Comparison of ENCODE assay signal across 19 cellular contexts in genomic region chr1:19009126-19009881, GRCh38. TPM values are rescaled to one million over a fixed set of nuclear protein-coding genes. Genes with fewer than 3 reads are reported as not detected.
DNase-seq lines count a peak whose midpoint lies in the region; ATAC-seq and TF ChIP-seq lines count a peak whose summit lies in the region.
"Had no signal": no experiment of that assay in that cellular context is flagged by ENCODE, and none has a peak within 500 bp of the region (broad histone marks: within the 10 kb centered on the region; RNA-seq: fewer than 3 reads in every experiment).

No MANE protein-coding gene starts in this region.

- RAD21 ChIA-PET in HCT116 (lab: Charles Lee; ENCODE audit: low non-redundant PET in 1 of 2, low total read pairs in 2 of 2, uncharacterized antibody in 2 of 2, unreplicated experiment in 2 of 2), result interaction anchor here in 1 of 2 experiments (1.3 kb wide), 1 partner anchor 43 kb away, joined by 4 read pairs; no protein-coding TSS in a partner anchor

- H3K4me3 ChIP-seq in HCT116 (replicated peaks in 1 of 2; ENCODE audit: low read depth in 1 of 2, low read length in 2 of 2), result peak overlapping the region; percentile 3 to 47; a peak in 3 of 4 replicates
- no peak overlapping the region for H3K4me3 ChIP-seq in ascending aorta
- no peak overlapping the region for H3K4me3 ChIP-seq in mesodermal cell (ENCODE audit: extremely low read depth, insufficient read depth, low read length, poor library complexity, severe bottlenecking)
- no peak overlapping the region for H3K4me3 ChIP-seq in colonic mucosa
- H3K4me3 ChIP-seq: left lung, tibial artery had no signal

- in situ Hi-C loops in ACHN (cut with HindIII; ENCODE audit: low pct_ligation_motif_present, low pct_unique_long_range_greater_than_20kb, low sequenced_read_pairs), result no loop called here

- CTCF ChIA-PET in HCT116 (lab: Charles Lee), result interaction anchor here (0.5 to 0.9 kb wide), 2 partner anchors 96 to 418 kb away, joined by 3 to 4 read pairs; no protein-coding TSS in a partner anchor

- H3K9ac ChIP-seq in HCT116 (ENCODE audit: low read length) (peak overlapping the region; percentile 72), colonic mucosa (ENCODE audit: low read depth in 2 of 2, low read length in 2 of 2) (peak overlapping the region in 1 of 2 donors; percentile 70)

- DNase-seq in ACHN (peak; percentile 45), HCT116 (ENCODE audit: low read depth, low spot score) (no peak), ascending aorta (ENCODE audit: low spot score in 2 of 2) (peak in 1 of 2 donors; percentile 28), colonic mucosa (no peak), posterior cingulate gyrus (no peak), GM03348 (ENCODE audit: low spot score) (no peak)
- DNase-seq in activated CD4-positive, alpha-beta T cell treated with anti-CD3 and anti-CD28 coated beads for 1 hour, result no peak
- DNase-seq: activated CD4-positive, alpha-beta T cell treated with anti-CD3 and anti-CD28 coated beads, Interleukin-2, amount 50 U/mL, for 4 hours; activated gamma-delta T cell; AML-193; DMS 273 treated with DMSO at 0.1 percent for 48 hours; left lung; naive thymus-derived CD4-positive, alpha-beta T cell; NCI-H82; right cardiac atrium; RPMI8226; stimulated activated CD4-positive, alpha-beta T cell treated with anti-CD3 and anti-CD28 coated beads, Interleukin-2, amount 100 ng/mL, for 24 hours; tibial artery had no signal

- H3K36me3 ChIP-seq in HCT116 (ENCODE audit: control insufficient read depth in 1 of 2, insufficient read depth in 2 of 2, low read length in 2 of 2) (no peaks in the 10 kb centered on the region), ascending aorta (no peaks in the 10 kb centered on the region), mesodermal cell (ENCODE audit: control insufficient read depth, insufficient read depth, low read length) (no peaks in the 10 kb centered on the region), colonic mucosa (no peaks in the 10 kb centered on the region)
- H3K36me3 ChIP-seq: left lung, tibial artery had no signal

- TF ChIP-seq CTCF in HCT116 (IDR thresholded peaks at IDR 0.05 in 2 of 3, conservative IDR thresholded peaks at IDR 0.05 in 1 of 3; ENCODE audit: borderline replicate concordance in 1 of 3, insufficient read depth in 1 of 3, low read depth in 2 of 3, low read length in 2 of 3), result no peak
- TF ChIP-seq CTCF in ascending aorta (IDR thresholded peaks at IDR 0.05), result no peak
- TF ChIP-seq CTCF in colonic mucosa (IDR thresholded peaks at IDR 0.05), result no peak

- 86 to 87% methylated on average over 11 to 13 of the region's 17 CpGs for WGBS in mesodermal cell (ENCODE audit: insufficient coverage in 2 of 2), 2 experiments

- H2AFZ ChIP-seq in HCT116 (ENCODE audit: low read depth, low read length, poor library complexity, severe bottlenecking), result peak overlapping the region; percentile 65

- H3K79me2 ChIP-seq in HCT116 (ENCODE audit: insufficient read depth, low read length), result no peaks in the 10 kb centered on the region

- H3K4me2 ChIP-seq in HCT116 (ENCODE audit: low read length), result peak overlapping the region; percentile 85

- H4K20me1 ChIP-seq in HCT116 (ENCODE audit: insufficient read depth), result no peaks in the 10 kb centered on the region

- H3K27ac ChIP-seq in HCT116 (ENCODE audit: low read depth, low read length) (peak overlapping the region; percentile 89), ascending aorta (peak overlapping the region; percentile 85 to 92), mesodermal cell (ENCODE audit: low read depth, low read length, severe bottlenecking) (peak overlapping the region; percentile 96), colonic mucosa (no peak overlapping the region)

- ATAC-seq in HCT116, result no peak; the same call in 1 of the 2 replicates
- ATAC-seq: naive thymus-derived CD4-positive, alpha-beta T cell; right cardiac atrium had no signal

- no peak for TF ChIP-seq RAD21 in HCT116 (IDR thresholded peaks at IDR 0.05; ENCODE audit: low read depth)

- no peak for TF ChIP-seq POLR2A in HCT116 (IDR thresholded peaks at IDR 0.05; ENCODE audit: borderline replicate concordance, extremely low read depth, insufficient read depth, insufficient read length)

- H3K9me3 ChIP-seq in HCT116 (ENCODE audit: control insufficient read depth in 1 of 2, insufficient read depth in 1 of 2, low read depth in 1 of 2, low read length in 2 of 2) (no peaks in the 10 kb centered on the region), ascending aorta (no peaks in the 10 kb centered on the region), mesodermal cell (ENCODE audit: control insufficient read depth, low read length) (no peaks in the 10 kb centered on the region), colonic mucosa (no peaks in the 10 kb centered on the region)
- H3K9me3 ChIP-seq: left lung, tibial artery had no signal

- intact Hi-C loops in HCT116 (cut with micrococcal nuclease) (no loop called here), ascending aorta (cut with DNase I) (no loop called here), colonic mucosa (cut with DNase I) (no loop called here), posterior cingulate gyrus (cut with DNase I) (no loop called here)

- H3K4me1 ChIP-seq in HCT116 (ENCODE audit: control insufficient read depth in 1 of 2, insufficient read depth in 2 of 2, low read length in 2 of 2) (peaks cover 39 to 92% of the 10 kb centered on the region in 2 experiments), ascending aorta (peaks cover 17 to 24% of the 10 kb centered on the region in 2 donors), mesodermal cell (ENCODE audit: control insufficient read depth, insufficient read depth, low read length, poor library complexity, severe bottlenecking) (peaks cover 39% of the 10 kb centered on the region), colonic mucosa (peaks cover 20% of the 10 kb centered on the region)

- POLR2A ChIA-PET in HCT116 (lab: Charles Lee), result interaction anchor here (1.4 kb wide), 1 partner anchor 11 kb away, joined by 3 read pairs; no protein-coding TSS in a partner anchor

- H3K27me3 ChIP-seq in HCT116 (ENCODE audit: insufficient read depth, low read length) (no peaks in the 10 kb centered on the region), ascending aorta (no peaks in the 10 kb centered on the region), colonic mucosa (no peaks in the 10 kb centered on the region)
- H3K27me3 ChIP-seq: tibial artery had no signal

- BruUV-seq in HCT116 (replicated peaks; lab: Mats Ljungman, UMichigan), result no TSS peak

- no peaks in the 10 kb centered on the region for H3K9me2 ChIP-seq in HCT116 (ENCODE audit: insufficient read depth)

TF ChIP-seq in HCT116, 20 proteins besides CTCF, POLR2A, EP300 and RAD21:
- TF ChIP-seq ZFX (IDR thresholded peaks at IDR 0.05) (no peak), ELF1 (IDR thresholded peaks at IDR 0.05; ENCODE audit: borderline replicate concordance, low read depth) (no peak), SP1 (IDR thresholded peaks at IDR 0.05; ENCODE audit: low read depth) (no peak), SRF (IDR thresholded peaks at IDR 0.05; ENCODE audit: low read depth) (no peak), EZH2 (IDR thresholded peaks at IDR 0.05) (no peak), FOSL1 (IDR thresholded peaks at IDR 0.05; ENCODE audit: low read depth) (no peak), YY1 (IDR thresholded peaks at IDR 0.05; ENCODE audit: extremely low read depth, insufficient replicate concordance, low read depth, low read length) (no peak), POLR2AphosphoS5 (IDR thresholded peaks at IDR 0.05; ENCODE audit: low read depth, low read length) (no peak), CBX3 (IDR thresholded peaks at IDR 0.05; ENCODE audit: low read depth) (no peak), ZNF274 (IDR thresholded peaks at IDR 0.05; ENCODE audit: low read depth, low read length) (no peak), CEBPB (IDR thresholded peaks at IDR 0.05; ENCODE audit: low read depth) (no peak), JUND (IDR thresholded peaks at IDR 0.05) (no peak), EGR1 (IDR thresholded peaks at IDR 0.05; ENCODE audit: low read depth) (no peak), ATF3 (IDR thresholded peaks at IDR 0.05) (no peak)
- TF ChIP-seq, protein P1, sequence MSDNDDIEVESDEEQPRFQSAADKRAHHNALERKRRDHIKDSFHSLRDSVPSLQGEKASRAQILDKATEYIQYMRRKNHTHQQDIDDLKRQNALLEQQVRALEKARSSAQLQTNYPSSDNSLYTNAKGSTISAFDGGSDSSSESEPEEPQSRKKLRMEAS (IDR thresholded peaks at IDR 0.05), result no peak
TF ChIP-seq in HCT116: peak in this region for 0.

RNA-seq across cellular contexts. Expression of gene IFFO2, which starts 52.8 kb away (rescaled TPM):
- total RNA-seq in HCT116 (2021; ENCODE audit: unreplicated experiment) (15.6 TPM), ascending aorta (131 TPM), colonic mucosa (10 to 100 TPM in 1 of 2 donors, 1 to 10 TPM in 1; 5.6 to 14.0 TPM)
- polyA plus RNA-seq in HCT116 (2012), result 11.7 and 15.6 TPM in 2 replicates
- polyA plus RNA-seq in mesodermal cell (2013, experiment 1 of 2), result 17.6 TPM
- polyA plus RNA-seq in mesodermal cell (2013, experiment 2 of 2), result 11.7 TPM

Comparison
In these comparisons a context has a peak if more than half of its experiments do, and no peak if none do; other contexts are left out.
1. H3K4me3 ChIP-seq: peak in HCT116 (2 of 2); none in ascending aorta (0 of 2), mesodermal cell (single experiment) and colonic mucosa (single experiment).